14 cellular contexts compared by ENCODE assay signal in the genomic region with DNA sequence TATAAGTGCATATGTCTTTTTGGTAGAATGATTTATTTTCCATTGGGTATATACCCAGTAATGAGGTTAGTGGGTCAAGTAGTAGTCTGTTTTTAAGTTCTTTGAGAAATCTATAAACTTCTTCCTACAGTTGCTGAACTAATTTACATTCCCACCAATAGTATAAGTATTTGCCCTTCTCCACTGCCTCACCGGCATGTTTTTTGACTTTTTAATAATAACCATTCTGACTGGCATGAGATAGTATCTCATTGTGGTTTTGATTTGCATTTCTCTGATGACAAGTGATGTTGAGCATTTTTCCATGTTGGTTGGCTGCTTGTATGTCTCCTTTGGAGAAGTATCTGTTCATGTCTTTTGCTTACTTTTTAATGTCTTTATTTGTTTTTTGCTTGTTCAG.
DNase-seq lines count a peak whose midpoint lies in the region; ATAC-seq lines count a peak whose summit lies in the region.
"Had no signal": no experiment of that assay in that cellular context is flagged by ENCODE, and none has a peak within 500 bp of the region (broad histone marks: within the 10 kb centered on the region; RNA-seq: fewer than 3 reads in every experiment).

No MANE protein-coding gene starts in this region.

- DNase-seq in activated T-cell treated with anti-CD3 and anti-CD28 coated beads, Interleukin-2, amount 50 U/mL, for 72 hours, result no peak
- no peak for DNase-seq in activated T-cell treated with anti-CD3 and anti-CD28 coated beads, Interleukin-2, amount 50 U/mL, for 48 hours
- DNase-seq in RPMI7951 (ENCODE audit: low read depth) (peak; percentile 29), sciatic nerve (ENCODE audit: low spot score) (no peak)
- DNase-seq in stimulated activated naive CD8-positive, alpha-beta T cell treated with anti-CD3 and anti-CD28 coated beads, Interleukin-15, amount 100 ng/mL, for 72 hours, result no peak
- DNase-seq: BE2C; CD4-positive, alpha-beta memory T cell; COR-L47; DND-41; GDM1; H7 had no signal

- H3K27me3 Mint-ChIP-seq in activated T-cell treated with anti-CD3 and anti-CD28 coated beads, Interleukin-2, amount 50 U/mL, for 72 hours (ENCODE audit: low read depth), result peaks cover 4% of the 10 kb centered on the region
- H3K27me3 Mint-ChIP-seq in activated T-helper 17 cell treated with anti-CD3 and anti-CD28 coated beads, Interleukin-2, amount 50 U/mL, for 72 hours, result no peaks in the 10 kb centered on the region
- peaks cover 4% of the 10 kb centered on the region for H3K27me3 Mint-ChIP-seq in stimulated activated naive CD8-positive, alpha-beta T cell treated with anti-CD3 and anti-CD28 coated beads, Interleukin-15, amount 100 ng/mL, for 72 hours
- H3K27me3 Mint-ChIP-seq: CD4-positive, alpha-beta memory T cell had no signal

- peaks cover 4 to 6% of the 10 kb centered on the region in 2 donors for H3K9me3 Mint-ChIP-seq in activated T-cell treated with anti-CD3 and anti-CD28 coated beads, Interleukin-2, amount 50 U/mL, for 72 hours
- H3K9me3 Mint-ChIP-seq in activated T-helper 17 cell treated with anti-CD3 and anti-CD28 coated beads, Interleukin-2, amount 50 U/mL, for 72 hours, result no peaks in the 10 kb centered on the region
- H3K9me3 Mint-ChIP-seq in stimulated activated naive CD8-positive, alpha-beta T cell treated with anti-CD3 and anti-CD28 coated beads, Interleukin-15, amount 100 ng/mL, for 72 hours, result peaks cover 7 to 10% of the 10 kb centered on the region in 2 donors
- H3K9me3 Mint-ChIP-seq: GM23338 had no signal

- intact Hi-C loops in sciatic nerve (cut with DNase I), result no loop called here

- no peak overlapping the region for H3K4me3 Mint-ChIP-seq in activated T-cell treated with anti-CD3 and anti-CD28 coated beads, Interleukin-2, amount 50 U/mL, for 72 hours
- H3K4me3 Mint-ChIP-seq in activated T-helper 17 cell treated with anti-CD3 and anti-CD28 coated beads, Interleukin-2, amount 50 U/mL, for 72 hours, result no peak overlapping the region
- H3K4me3 Mint-ChIP-seq in stimulated activated naive CD8-positive, alpha-beta T cell treated with anti-CD3 and anti-CD28 coated beads, Interleukin-15, amount 100 ng/mL, for 72 hours, result no peak overlapping the region
- H3K4me3 Mint-ChIP-seq: CD4-positive, alpha-beta memory T cell; GM23338 had no signal

- no peak overlapping the region for H3K27ac Mint-ChIP-seq in activated T-cell treated with anti-CD3 and anti-CD28 coated beads, Interleukin-2, amount 50 U/mL, for 72 hours
- H3K27ac Mint-ChIP-seq in activated T-helper 17 cell treated with anti-CD3 and anti-CD28 coated beads, Interleukin-2, amount 50 U/mL, for 72 hours, result peak overlapping the region; percentile 25
- H3K27ac Mint-ChIP-seq in stimulated activated naive CD8-positive, alpha-beta T cell treated with anti-CD3 and anti-CD28 coated beads, Interleukin-15, amount 100 ng/mL, for 72 hours, result no peak overlapping the region
- H3K27ac Mint-ChIP-seq: CD4-positive, alpha-beta memory T cell; GM23338 had no signal

- H3K36me3 Mint-ChIP-seq in activated T-cell treated with anti-CD3 and anti-CD28 coated beads, Interleukin-2, amount 50 U/mL, for 72 hours (ENCODE audit: insufficient read depth in 2 of 2), result peaks cover 0 to 3% of the 10 kb centered on the region in 2 donors
- H3K36me3 Mint-ChIP-seq in activated T-helper 17 cell treated with anti-CD3 and anti-CD28 coated beads, Interleukin-2, amount 50 U/mL, for 72 hours (ENCODE audit: low read depth), result no peaks in the 10 kb centered on the region
- H3K36me3 Mint-ChIP-seq: CD4-positive, alpha-beta memory T cell had no signal

- ATAC-seq in activated T-cell treated with anti-CD3 and anti-CD28 coated beads, Interleukin-2, amount 50 U/mL, for 72 hours (replicated peaks in 1 of 2), result peak; percentile 41 to 47
- ATAC-seq in activated T-helper 17 cell treated with anti-CD3 and anti-CD28 coated beads, Interleukin-2, amount 50 U/mL, for 72 hours (replicated peaks), result peak; percentile 78
- ATAC-seq in stimulated activated naive CD8-positive, alpha-beta T cell treated with anti-CD3 and anti-CD28 coated beads, Interleukin-15, amount 100 ng/mL, for 72 hours, result peak; percentile 37
- no peak for ATAC-seq in sciatic nerve
- ATAC-seq: A549, GM23338 had no signal

- H3K4me1 Mint-ChIP-seq in activated T-cell treated with anti-CD3 and anti-CD28 coated beads, Interleukin-2, amount 50 U/mL, for 72 hours (ENCODE audit: low read depth), result peaks cover 34% of the 10 kb centered on the region
- H3K4me1 Mint-ChIP-seq in activated T-helper 17 cell treated with anti-CD3 and anti-CD28 coated beads, Interleukin-2, amount 50 U/mL, for 72 hours, result peaks cover 9% of the 10 kb centered on the region
- peaks cover 15% of the 10 kb centered on the region for H3K4me1 Mint-ChIP-seq in stimulated activated naive CD8-positive, alpha-beta T cell treated with anti-CD3 and anti-CD28 coated beads, Interleukin-15, amount 100 ng/mL, for 72 hours
- H3K4me1 Mint-ChIP-seq: GM23338 had no signal
